Comparison of ENCODE assay signal across 8 cellular contexts in the genomic region with DNA sequence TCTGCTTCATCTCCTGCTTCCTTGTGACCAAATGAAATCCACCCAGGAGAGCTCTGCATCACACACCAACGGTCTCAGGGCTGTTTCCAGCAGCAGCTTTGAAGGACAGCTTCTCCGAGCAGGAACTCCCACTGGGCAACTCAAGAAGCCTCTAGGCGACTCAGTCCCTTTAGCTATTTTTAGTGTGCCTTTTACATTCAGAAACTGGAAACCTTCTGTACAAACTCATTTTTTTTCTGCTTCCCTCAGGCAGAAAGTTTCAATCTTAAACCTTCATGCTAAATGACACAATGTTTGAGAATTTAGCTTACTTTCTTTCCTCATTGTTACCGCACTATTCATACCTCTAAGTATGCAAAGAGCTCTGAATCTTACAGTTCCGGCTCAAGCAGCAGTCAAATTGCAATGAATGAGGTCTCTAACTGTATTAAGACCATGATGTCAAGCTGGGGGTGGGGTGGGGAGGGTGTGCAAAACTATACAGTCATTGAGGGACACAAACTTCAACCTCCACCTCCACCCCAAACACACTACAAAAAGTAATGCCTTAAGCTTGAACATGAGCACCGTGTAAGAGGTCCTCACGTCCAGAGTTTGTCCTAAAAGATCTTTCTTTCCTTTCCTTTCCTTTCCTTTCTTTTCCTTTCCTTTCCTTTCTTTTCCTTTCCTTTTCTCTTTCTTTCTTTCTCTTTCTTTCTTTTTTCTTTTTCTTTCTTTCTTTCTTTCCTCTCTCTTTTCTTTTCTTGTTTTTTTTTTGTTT. TPM values are rescaled to one million over a fixed set of nuclear protein-coding genes. Genes with fewer than 3 reads are reported as not detected.
DNase-seq lines count a peak whose midpoint lies in the region; TF ChIP-seq lines count a peak whose summit lies in the region.

No MANE protein-coding gene starts in this region.

- TF ChIP-seq CTCF in NB4 (IDR thresholded peaks at IDR 0.05; ENCODE audit: low read depth, low read length) (no peak), fibroblast of mammary gland (conservative IDR thresholded peaks at IDR 0.05; ENCODE audit: control insufficient read depth, insufficient read depth, low read depth, low read length) (no peak), testis (IDR thresholded peaks at IDR 0.05) (no peak)

- POLR2A ChIA-PET in activated CD4-positive, alpha-beta T cell treated with anti-CD3 and anti-CD28 coated beads, Interleukin-2, amount 10 ng/mL, durations not matched to agents 7 days and 5 days (lab: Charles Lee) = interaction anchor here (0.8 to 1.2 kb wide), 3 partner anchors 106 to 467 kb away, joined by 3 to 4 read pairs (median 4); no protein-coding TSS in a partner anchor
- POLR2A ChIA-PET in CD4-positive, alpha-beta memory T cell (lab: Charles Lee; ENCODE audit: partially characterized antibody) = no interaction called here

- H3K4me1 Mint-ChIP-seq in activated CD4-positive, alpha-beta T cell treated with anti-CD3 and anti-CD28 coated beads, Interleukin-2, amount 10 ng/mL, durations not matched to agents 7 days and 5 days = peaks cover 52% of the 10 kb centered on the region
- peaks cover 11 to 14% (median 11%) of the 10 kb centered on the region in 4 donors for H3K4me1 Mint-ChIP-seq in CD4-positive, alpha-beta memory T cell

- WGBS in testis, 2 donors = 58 to 65% methylated on average over 7 of the region's 7 CpGs

- DNase-seq in activated CD4-positive, alpha-beta T cell treated with anti-CD3 and anti-CD28 coated beads for 48 hours = peak; percentile 45
- DNase-seq in activated CD4-positive, alpha-beta T cell treated with anti-CD3 and anti-CD28 coated beads, Interleukin-2, amount 10 ng/mL, durations not matched to agents 7 days and 5 days = no peak
- peak; percentile 58 to 78 for DNase-seq in HAP-1 (ENCODE audit: low spot score in 2 of 2)
- DNase-seq in NB4 (ENCODE audit: low read depth) = peak; percentile 44
- peak; percentile 66 for DNase-seq in fibroblast of mammary gland (ENCODE audit: low read depth)
- no peak for DNase-seq in NOMO-1 treated with DMSO at 0.1 percent for 48 hours (lab: John Stamatoyannopoulos, UW; ENCODE audit: unreplicated experiment)
- DNase-seq in testis = no peak
- no peak for DNase-seq in CD4-positive, alpha-beta memory T cell

- H3K36me3 ChIP-seq in HAP-1 (replicated peaks) (no peaks in the 10 kb centered on the region), testis (ENCODE audit: low read depth, missing control alignments) (no peaks in the 10 kb centered on the region)
- H3K36me3 ChIP-seq in CD4-positive, alpha-beta memory T cell (ENCODE audit: insufficient read depth, low read length) = no peaks in the 10 kb centered on the region

- no peak overlapping the region for H3K27ac Mint-ChIP-seq in activated CD4-positive, alpha-beta T cell treated with anti-CD3 and anti-CD28 coated beads, Interleukin-2, amount 10 ng/mL, durations not matched to agents 7 days and 5 days
- H3K27ac Mint-ChIP-seq in CD4-positive, alpha-beta memory T cell = no peak overlapping the region

- CTCF ChIA-PET in activated CD4-positive, alpha-beta T cell treated with anti-CD3 and anti-CD28 coated beads, Interleukin-2, amount 10 ng/mL, durations not matched to agents 7 days and 5 days (lab: Charles Lee) = interaction anchor here (0.6 to 2.2 kb wide), 13 partner anchors 8 to 1459 kb away, joined by 3 to 11 read pairs (median 3); no protein-coding TSS in a partner anchor
- CTCF ChIA-PET in CD4-positive, alpha-beta memory T cell (lab: Charles Lee; ENCODE audit: partially characterized antibody) = interaction anchor here (0.7 to 2.8 kb wide), 7 partner anchors 8 to 607 kb away, joined by 3 to 9 read pairs (median 3); no protein-coding TSS in a partner anchor

- in situ Hi-C loops in HAP-1 (cut with MboI; ENCODE audit: low sequenced_read_pairs) = loop anchor here (5.0 kb wide), 2 partner anchors 112 to 587 kb away; no protein-coding TSS in a partner anchor

- H3K9me3 Mint-ChIP-seq in activated CD4-positive, alpha-beta T cell treated with anti-CD3 and anti-CD28 coated beads, Interleukin-2, amount 10 ng/mL, durations not matched to agents 7 days and 5 days = no peaks in the 10 kb centered on the region
- H3K9me3 Mint-ChIP-seq in CD4-positive, alpha-beta memory T cell = no peaks in the 10 kb centered on the region

- TF ChIP-seq POLR2A in NB4 (IDR thresholded peaks at IDR 0.05; ENCODE audit: extremely low read depth, insufficient read length) = no peak
- TF ChIP-seq POLR2A in testis (IDR thresholded peaks at IDR 0.05) = no peak

- H3K9me3 ChIP-seq in HAP-1 (no peaks in the 10 kb centered on the region), testis (no peaks in the 10 kb centered on the region)
- H3K9me3 ChIP-seq in CD4-positive, alpha-beta memory T cell (ENCODE audit: control insufficient read depth in 1 of 2, low read length in 2 of 2) = no peaks in the 10 kb centered on the region

- H3K27me3 Mint-ChIP-seq in activated CD4-positive, alpha-beta T cell treated with anti-CD3 and anti-CD28 coated beads, Interleukin-2, amount 10 ng/mL, durations not matched to agents 7 days and 5 days = no peaks in the 10 kb centered on the region
- H3K27me3 Mint-ChIP-seq in CD4-positive, alpha-beta memory T cell = peaks cover 4 to 13% of the 10 kb centered on the region in 2 donors

- intact Hi-C loops in testis (cut with DNase I; ENCODE audit: low total_unique reads) = loop anchor here (5.0 to 10.0 kb wide), 2 partner anchors 499 to 592 kb away; no protein-coding TSS in a partner anchor
- intact Hi-C loops in CD4-positive, alpha-beta memory T cell (cut with micrococcal nuclease) = no loop called here

- H3K27me3 ChIP-seq in HAP-1 (ENCODE audit: low read depth) (no peaks in the 10 kb centered on the region), testis (no peaks in the 10 kb centered on the region)
- no peaks in the 10 kb centered on the region for H3K27me3 ChIP-seq in CD4-positive, alpha-beta memory T cell (ENCODE audit: insufficient read depth, low read length)

- no peak overlapping the region for H3K27ac ChIP-seq in testis
- H3K27ac ChIP-seq in CD4-positive, alpha-beta memory T cell (ENCODE audit: low read depth, low read length) = no peak overlapping the region

- H3K4me3 Mint-ChIP-seq in activated CD4-positive, alpha-beta T cell treated with anti-CD3 and anti-CD28 coated beads, Interleukin-2, amount 10 ng/mL, durations not matched to agents 7 days and 5 days = no peak overlapping the region
- no peak overlapping the region for H3K4me3 Mint-ChIP-seq in CD4-positive, alpha-beta memory T cell

- H3K4me3 ChIP-seq in HAP-1 = no peak overlapping the region
- H3K4me3 ChIP-seq in NB4 (ENCODE audit: low read depth, low read length) = no peak overlapping the region
- no peak overlapping the region for H3K4me3 ChIP-seq in fibroblast of mammary gland (ENCODE audit: control insufficient read depth, low read depth, low read length)
- no peak overlapping the region for H3K4me3 ChIP-seq in testis
- no peak overlapping the region for H3K4me3 ChIP-seq in CD4-positive, alpha-beta memory T cell (ENCODE audit: low read length in 2 of 2)

- H3K4me1 ChIP-seq in HAP-1 = peaks cover 27% of the 10 kb centered on the region
- peaks cover 18% of the 10 kb centered on the region for H3K4me1 ChIP-seq in testis
- peaks cover 11% of the 10 kb centered on the region for H3K4me1 ChIP-seq in CD4-positive, alpha-beta memory T cell (ENCODE audit: insufficient read depth, low read length)

- H3K36me3 Mint-ChIP-seq in activated CD4-positive, alpha-beta T cell treated with anti-CD3 and anti-CD28 coated beads, Interleukin-2, amount 10 ng/mL, durations not matched to agents 7 days and 5 days (ENCODE audit: low read depth) = no peaks in the 10 kb centered on the region
- no peaks in the 10 kb centered on the region for H3K36me3 Mint-ChIP-seq in CD4-positive, alpha-beta memory T cell

RNA-seq across cellular contexts. Expression of a gene that starts 16.4 kb away (rescaled TPM):
- 10 to 100 TPM; 31.3 to 33.2 TPM for total RNA-seq in activated CD4-positive, alpha-beta T cell treated with anti-CD3 and anti-CD28 coated beads, Interleukin-2, amount 10 ng/mL, durations not matched to agents 7 days and 5 days
- 10 to 100 TPM; 29.5 to 39.8 TPM for total RNA-seq in testis
- polyA plus RNA-seq in testis (ENCODE audit: insufficient read depth, low read depth, low replicate concordance) = 31.3 TPM
- total RNA-seq in CD4-positive, alpha-beta memory T cell = 10 to 100 TPM; 25.8 to 27.5 TPM
- 10 to 100 TPM in 1 of 2 donors, 1 to 10 TPM in 1; 10.0 to 14.1 TPM for polyA plus RNA-seq in CD4-positive, alpha-beta memory T cell

Comparison
In these comparisons a context has a peak if more than half of its experiments do, and no peak if none do; other contexts are left out.
1. DNase-seq: peak in activated CD4-positive, alpha-beta T cell treated with anti-CD3 and anti-CD28 coated beads for 48 hours (single experiment), HAP-1 (2 of 2), NB4 (single experiment) and fibroblast of mammary gland (single experiment); none in activated CD4-positive, alpha-beta T cell treated with anti-CD3 and anti-CD28 coated beads, Interleukin-2, amount 10 ng/mL, durations not matched to agents 7 days and 5 days (single experiment), NOMO-1 treated with DMSO at 0.1 percent for 48 hours (single experiment), testis (single experiment) and CD4-positive, alpha-beta memory T cell (0 of 5).